In the genomic region with DNA sequence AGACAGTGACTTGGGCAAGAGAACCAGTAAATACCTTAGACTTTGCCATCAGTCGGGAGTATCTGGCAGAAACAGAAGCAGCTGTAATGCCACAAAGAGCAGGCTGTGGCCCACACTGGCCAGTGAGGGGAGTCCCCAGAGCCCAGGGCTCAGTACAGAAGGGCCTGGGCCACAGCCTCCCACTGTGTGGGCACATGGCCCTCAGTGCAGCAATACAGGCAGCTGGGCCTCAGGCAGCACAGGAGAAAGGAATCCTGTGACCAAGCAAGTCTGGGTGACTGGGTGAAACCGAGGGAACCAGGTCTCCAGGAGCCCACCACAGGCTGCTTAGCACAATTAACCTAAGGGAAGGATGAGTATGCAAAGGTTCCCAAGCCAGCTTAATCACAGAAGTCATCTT, we compare ENCODE assay signal across 27 cellular contexts. TPM values are rescaled to one million over a fixed set of nuclear protein-coding genes. Genes with fewer than 3 reads are reported as not detected.
DNase-seq lines count a peak whose midpoint lies in the region; ATAC-seq lines count a peak whose summit lies in the region.
"Had no signal": no experiment of that assay in that cellular context is flagged by ENCODE, and none has a peak within 500 bp of the region (broad histone marks: within the 10 kb centered on the region; RNA-seq: fewer than 3 reads in every experiment).

No MANE protein-coding gene starts in this region.

- no peak overlapping the region for H3K4me2 ChIP-seq in neuronal stem cell (ENCODE audit: insufficient read depth, low read length, poor library complexity, severe bottlenecking)
- H3K4me2 ChIP-seq: KMS-11, SK-N-SH had no signal

- no peak overlapping the region for H3K27ac ChIP-seq in neuronal stem cell (replicated peaks; ENCODE audit: low read length)
- H3K27ac ChIP-seq: C4-2B, GM23248, KMS-11 had no signal

- no peak overlapping the region for H2AFZ ChIP-seq in neuronal stem cell (ENCODE audit: low read length)
- H2AFZ ChIP-seq: GM23248 had no signal

- no peak overlapping the region for H3K4me3 ChIP-seq in neuronal stem cell (ENCODE audit: low read length in 2 of 2)
- H3K4me3 ChIP-seq: GM23248 had no signal

- no CpG with 5 or more reads among the region's 2 CpGs for WGBS in neuronal stem cell (ENCODE audit: extremely low coverage in 2 of 2, insufficient read length in 2 of 2, insufficient replicate concordance in 1 of 2), 2 donors

- no peak overlapping the region for H2BK120ac ChIP-seq in neuronal stem cell (ENCODE audit: low read depth, low read length)

- no peak overlapping the region for H3K14ac ChIP-seq in neuronal stem cell (ENCODE audit: low read length)

- H2BK15ac ChIP-seq in neuronal stem cell (ENCODE audit: low read length) = no peak overlapping the region

- peak overlapping the region; percentile 9 for H3K9ac ChIP-seq in neuronal stem cell (ENCODE audit: low read depth, low read length, poor library complexity)
- H3K9ac ChIP-seq: GM23248, KMS-11, SK-N-SH had no signal

- H3K4me1 ChIP-seq in neuronal stem cell (ENCODE audit: control insufficient read depth in 2 of 2, insufficient read depth in 1 of 2, low read depth in 1 of 2, low read length in 2 of 2) = peaks cover 2 to 6% of the 10 kb centered on the region in 2 donors

- no peak overlapping the region for H3K18ac ChIP-seq in neuronal stem cell (ENCODE audit: low read length)

- DNase-seq in activated naive CD4-positive, alpha-beta T cell treated with anti-CD3 and anti-CD28 coated beads, Interleukin-2, amount 50 U/mL, for 72 hours (ENCODE audit: low spot score in 2 of 2) = peak in 1 of 2 donors; percentile 38
- DNase-seq in activated naive CD4-positive, alpha-beta T cell treated with Interleukin-2 at 50 U/mL for 16 hours = no peak
- DNase-seq in neuronal stem cell (ENCODE audit: low spot score) = no peak
- DNase-seq in SKM-1 (lab: John Stamatoyannopoulos, UW; ENCODE audit: unreplicated experiment) = no peak
- no peak for DNase-seq in C1 segment of cervical spinal cord (lab: John Stamatoyannopoulos, UW)
- DNase-seq: AML-193; CD8-positive, alpha-beta memory T cell; DMS53; EL; GM23248; H9; IMR-90; MV-4-11; NCI-H1694; NCI-H2081; NCI-H2171; NCI-H524 treated with DMSO at 0.1 percent for 48 hours; NCI-H82; SIG-M5; SK-N-SH had no signal

- H2BK12ac ChIP-seq in neuronal stem cell (ENCODE audit: low read length) = no peak overlapping the region

- no peaks in the 10 kb centered on the region for H3K79me1 ChIP-seq in neuronal stem cell (ENCODE audit: low read depth, low read length)

- H3K23ac ChIP-seq in neuronal stem cell (ENCODE audit: low read depth, low read length, poor library complexity) = no peak overlapping the region

- ATAC-seq in activated naive CD4-positive, alpha-beta T cell treated with anti-CD3 and anti-CD28 coated beads, Interleukin-2, amount 50 U/mL, for 72 hours = peak in 1 of 2 donors; percentile 48
- peak; percentile 52 for ATAC-seq in HG03045 (IDR thresholded peaks at IDR 0.05; ENCODE audit: unreplicated experiment)
- no peak for ATAC-seq in HG02571 (IDR thresholded peaks at IDR 0.05; ENCODE audit: unreplicated experiment)
- ATAC-seq: Panc1 had no signal

- no peaks in the 10 kb centered on the region for H3K9me3 Mint-ChIP-seq in activated naive CD4-positive, alpha-beta T cell treated with anti-CD3 and anti-CD28 coated beads, Interleukin-2, amount 50 U/mL, for 72 hours
- H3K9me3 Mint-ChIP-seq: CD8-positive, alpha-beta memory T cell; H9 had no signal

- H3K4ac ChIP-seq in neuronal stem cell (ENCODE audit: low read length) = no peak overlapping the region

- no peak overlapping the region for H4K91ac ChIP-seq in neuronal stem cell (ENCODE audit: low read depth, low read length, poor library complexity)

- H3K27me3 ChIP-seq in neuronal stem cell (ENCODE audit: control insufficient read depth in 3 of 3, insufficient read depth in 3 of 3, low read depth in 1 of 3, low read length in 3 of 3) = no peaks in the 10 kb centered on the region

- peak overlapping the region; percentile 35 to 36 for H3K27ac Mint-ChIP-seq in activated naive CD4-positive, alpha-beta T cell treated with anti-CD3 and anti-CD28 coated beads, Interleukin-2, amount 50 U/mL, for 72 hours
- H3K27ac Mint-ChIP-seq: CD8-positive, alpha-beta memory T cell had no signal

- peaks cover 14 to 15% of the 10 kb centered on the region in 2 donors for H3K36me3 Mint-ChIP-seq in activated naive CD4-positive, alpha-beta T cell treated with anti-CD3 and anti-CD28 coated beads, Interleukin-2, amount 50 U/mL, for 72 hours

- peaks cover 1 to 73% of the 10 kb centered on the region in 2 donors for H3K36me3 ChIP-seq in neuronal stem cell (replicated peaks in 1 of 2; ENCODE audit: control insufficient read depth in 2 of 2, insufficient read depth in 2 of 2, low read length in 2 of 2)

- no peak overlapping the region for H2AK5ac ChIP-seq in neuronal stem cell (ENCODE audit: low read depth, low read length)

- no peaks in the 10 kb centered on the region for H3K9me3 ChIP-seq in neuronal stem cell (replicated peaks in 1 of 2; ENCODE audit: control insufficient read depth in 2 of 2, insufficient read depth in 1 of 2, low read depth in 1 of 2, low read length in 2 of 2)
- H3K9me3 ChIP-seq: SK-N-SH had no signal

- H2BK5ac ChIP-seq in neuronal stem cell (ENCODE audit: low read length) = no peak overlapping the region

- no peak overlapping the region for H4K8ac ChIP-seq in neuronal stem cell (ENCODE audit: low read depth, low read length)

RNA-seq across cellular contexts. Expression of gene WDR91, which starts 14.0 kb away (rescaled TPM):
- total RNA-seq in activated naive CD4-positive, alpha-beta T cell treated with anti-CD3 and anti-CD28 coated beads, Interleukin-2, amount 50 U/mL, for 72 hours = 10 to 100 TPM in 1 of 2 donors, 1 to 10 TPM in 1; 9.9 to 13.7 TPM
- 4.6 TPM for polyA plus RNA-seq in neuronal stem cell (2013, experiment 1 of 2)
- 3.6 TPM for polyA plus RNA-seq in neuronal stem cell (2013, experiment 2 of 2)

RNA-seq across cellular contexts. Expression of gene CYREN, which starts 26.8 kb away (rescaled TPM):
- 10 to 100 TPM; 27.2 to 28.2 TPM for total RNA-seq in activated naive CD4-positive, alpha-beta T cell treated with anti-CD3 and anti-CD28 coated beads, Interleukin-2, amount 50 U/mL, for 72 hours
- 21.9 TPM for polyA plus RNA-seq in neuronal stem cell (2013, experiment 1 of 2)
- polyA plus RNA-seq in neuronal stem cell (2013, experiment 2 of 2) = 21.4 TPM

RNA-seq across cellular contexts. Expression of gene STRA8, which starts 36.3 kb away (rescaled TPM):
- total RNA-seq in activated naive CD4-positive, alpha-beta T cell treated with anti-CD3 and anti-CD28 coated beads, Interleukin-2, amount 50 U/mL, for 72 hours = not detected
- not detected for polyA plus RNA-seq in neuronal stem cell (2013, experiment 1 of 2)
- polyA plus RNA-seq in neuronal stem cell (2013, experiment 2 of 2) = not detected
- total RNA-seq: A172; CD8-positive, alpha-beta memory T cell; GM23248; H9; IMR-90 had no signal
- polyA plus RNA-seq: AG04450; CD8-positive, alpha-beta memory T cell; GM23248; IMR-90; SK-N-SH had no signal

RNA-seq across cellular contexts. Expression of gene TMEM140, which starts 49.5 kb away (rescaled TPM):
- 10 to 100 TPM in 1 of 2 donors, 1 to 10 TPM in 1; 8.3 to 13.6 TPM for total RNA-seq in activated naive CD4-positive, alpha-beta T cell treated with anti-CD3 and anti-CD28 coated beads, Interleukin-2, amount 50 U/mL, for 72 hours
- not detected for polyA plus RNA-seq in neuronal stem cell (2013, experiment 1 of 2)
- polyA plus RNA-seq in neuronal stem cell (2013, experiment 2 of 2) = not detected
- total RNA-seq: H9 had no signal
